9 cellular contexts compared by ENCODE assay signal in genomic region chr1:116504308-116505156, GRCh38.
DNase-seq lines count a peak whose midpoint lies in the region; ATAC-seq, FAIRE-seq and TF ChIP-seq lines count a peak whose summit lies in the region.
"Had no signal": no experiment of that assay in that cellular context is flagged by ENCODE, and none has a peak within 500 bp of the region (broad histone marks: within the 10 kb centered on the region; RNA-seq: fewer than 3 reads in every experiment).

No MANE protein-coding gene starts in this region.

- ATAC-seq in HG02678 (IDR thresholded peaks at IDR 0.05; ENCODE audit: unreplicated experiment), result peak; percentile 89

- peaks cover 4 to 71% (median 46%) of the 10 kb centered on the region in 6 donors for H3K4me1 ChIP-seq in spleen

- peak; percentile 96 for FAIRE-seq in GM12892 (lab: Jason Lieb, UNC)

- peak overlapping the region in 1 of 8 donors; percentile 47 for H3K4me3 ChIP-seq in spleen
- H3K4me3 ChIP-seq: SK-N-MC had no signal

- intact Hi-C loops in spleen (cut with DNase I; ENCODE audit: low total_unique reads), result no loop called here

- no peak for TF ChIP-seq CTCF in spleen (IDR thresholded peaks at IDR 0.05 in 8 of 11, conservative IDR thresholded peaks at IDR 0.05 in 3 of 11)

- peak; percentile 65 for DNase-seq in GM12892 (ENCODE audit: insufficient read length)
- DNase-seq in NK-92 treated with Interleukin-12 subunit alpha and Interleukin-12 subunit beta, amount 100 ng/mL, for 24 hours (lab: John Stamatoyannopoulos, UW), result peak; percentile 90
- peak; percentile 71 for DNase-seq in activated T-cell treated with anti-CD3 and anti-CD28 coated beads for 24 hours (ENCODE audit: low read depth)
- DNase-seq in fibroblast of the conjunctiva (ENCODE audit: low read depth), result peak; percentile 48
- peak; percentile 94 for DNase-seq in spleen
- DNase-seq in NCI-H82 (lab: John Stamatoyannopoulos, UW), result no peak
- DNase-seq in RPMI8226, result no peak

- 36 to 49% (median 42%) methylated on average over 8 of the region's 8 CpGs for WGBS in spleen, 5 donors

- no peaks in the 10 kb centered on the region for H3K27me3 ChIP-seq in spleen (replicated peaks in 1 of 7)

- peak overlapping the region; percentile 44 to 90 (median 86) for H3K27ac ChIP-seq in spleen
- H3K27ac ChIP-seq: SK-N-MC had no signal

- no peak for TF ChIP-seq POLR2A in GM12892 (IDR thresholded peaks at IDR 0.05; ENCODE audit: low read depth, low read length)
- TF ChIP-seq POLR2A in spleen (IDR thresholded peaks at IDR 0.05), result no peak

- H3K36me3 ChIP-seq in spleen, result no peaks in the 10 kb centered on the region

- H3K9me3 ChIP-seq in spleen, result no peaks in the 10 kb centered on the region

Comparison
In these comparisons a context has a peak if more than half of its experiments do, and no peak if none do; other contexts are left out.
1. DNase-seq: peak in GM12892 (single experiment), NK-92 treated with Interleukin-12 subunit alpha and Interleukin-12 subunit beta, amount 100 ng/mL, for 24 hours (single experiment), activated T-cell treated with anti-CD3 and anti-CD28 coated beads for 24 hours (single experiment), fibroblast of the conjunctiva (single experiment) and spleen (single experiment); none in NCI-H82 (single experiment) and RPMI8226 (single experiment).